27 cellular contexts compared by ENCODE assay signal in the genomic region with DNA sequence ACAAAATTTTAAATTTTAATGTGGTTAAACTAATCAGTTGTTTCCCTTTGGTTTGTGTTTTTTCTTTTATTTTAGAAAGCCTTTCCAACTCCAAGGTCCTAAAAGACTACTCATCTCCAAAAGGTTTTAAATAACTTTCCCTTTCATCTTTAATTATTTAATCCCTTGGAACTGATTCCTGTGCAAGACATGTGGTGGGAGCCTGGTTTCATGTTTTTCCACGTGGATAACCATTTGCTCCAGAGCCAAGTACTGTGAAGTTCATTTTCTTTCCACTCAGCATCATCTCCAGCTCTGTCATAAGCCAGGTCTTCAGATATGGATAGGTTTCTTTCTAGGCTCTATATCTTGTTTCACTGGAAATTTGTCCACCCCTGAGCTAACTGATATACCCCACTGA. TPM values are rescaled to one million over a fixed set of nuclear protein-coding genes. Genes with fewer than 3 reads are reported as not detected.
DNase-seq lines count a peak whose midpoint lies in the region; TF ChIP-seq lines count a peak whose summit lies in the region.
"Had no signal": no experiment of that assay in that cellular context is flagged by ENCODE, and none has a peak within 500 bp of the region (broad histone marks: within the 10 kb centered on the region; RNA-seq: fewer than 3 reads in every experiment).

No MANE protein-coding gene starts in this region.

- in situ Hi-C loops in astrocyte of the spinal cord (cut with HindIII; ENCODE audit: low sequenced_read_pairs) = no loop called here

- peaks cover 7 to 9% (median 7%) of the 10 kb centered on the region in 3 donors for H3K36me3 ChIP-seq in skeletal muscle tissue (ENCODE audit: control insufficient read depth in 3 of 3, insufficient read depth in 3 of 3, low read length in 3 of 3)
- H3K36me3 ChIP-seq: BLaER1 treated with 17β-estradiol and CSF1 and Interleukin-3, amounts not matched to agents 10 nM and 100 nM; pancreas; transverse colon; WERI-Rb-1 had no signal

- H3K4me1 ChIP-seq in skeletal muscle tissue (ENCODE audit: control insufficient read depth in 3 of 3, insufficient read depth in 3 of 3, low read length in 3 of 3) = peaks cover 15 to 27% (median 26%) of the 10 kb centered on the region in 3 donors
- H3K4me1 ChIP-seq: BLaER1 treated with 17β-estradiol and CSF1 and Interleukin-3, amounts not matched to agents 10 nM and 100 nM had no signal

- H3K27ac ChIP-seq in skeletal muscle tissue (ENCODE audit: low read depth, low read length) (peak overlapping the region; percentile 80), substantia nigra (ENCODE audit: low read depth, low read length, poor library complexity, severe bottlenecking) (no peak overlapping the region)
- H3K27ac ChIP-seq: BLaER1 treated with 17β-estradiol and CSF1 and Interleukin-3, amounts not matched to agents 10 nM and 100 nM; pancreas; WERI-Rb-1 had no signal

- H3K4me3 ChIP-seq in astrocyte of the spinal cord (ENCODE audit: low read depth, low read length) = no peak overlapping the region
- no peak overlapping the region for H3K4me3 ChIP-seq in foreskin fibroblast (ENCODE audit: low read depth in 1 of 2, low read length in 2 of 2)
- H3K4me3 ChIP-seq in skeletal muscle tissue (ENCODE audit: low read length in 3 of 3) = no peak overlapping the region
- H3K4me3 ChIP-seq: BLaER1 treated with 17β-estradiol and CSF1 and Interleukin-3, amounts not matched to agents 10 nM and 100 nM; mucosa of descending colon; pancreas; transverse colon had no signal

- no peaks in the 10 kb centered on the region for H3K27me3 ChIP-seq in skeletal muscle tissue (ENCODE audit: control insufficient read depth in 3 of 3, insufficient read depth in 3 of 3, low read length in 3 of 3)
- H3K27me3 ChIP-seq: BLaER1 treated with 17β-estradiol and CSF1 and Interleukin-3, amounts not matched to agents 10 nM and 100 nM; pancreas; transverse colon had no signal

- peak; percentile 63 for DNase-seq in M059J (ENCODE audit: low read depth)
- DNase-seq in astrocyte of the spinal cord (ENCODE audit: low read depth, low spot score) = peak; percentile 62
- peak; percentile 41 to 67 for DNase-seq in foreskin fibroblast
- DNase-seq in NCI-H1417 (lab: John Stamatoyannopoulos, UW) = no peak
- no peak for DNase-seq in substantia nigra (lab: John Stamatoyannopoulos, UW)
- DNase-seq in NOMO-1 treated with DMSO at 0.1 percent for 48 hours (lab: John Stamatoyannopoulos, UW; ENCODE audit: unreplicated experiment) = no peak
- DNase-seq: activated CD4-positive, alpha-beta T cell treated with anti-CD3 and anti-CD28 coated beads for 4 hours; amygdala; caudate nucleus; COR-L47; effector memory CD8-positive, alpha-beta T cell; H7; immature natural killer cell; Kasumi-1; left colon; mucosa of descending colon; NCI-H2107; NCI-H82; pancreas; right cardiac atrium; RPMI8226; stimulated activated CD4-positive, alpha-beta T cell treated with anti-CD3 and anti-CD28 coated beads, Interleukin-4, amount 100 ng/mL, for 1 hour; T1000; transverse colon; WERI-Rb-1 had no signal

- no peak overlapping the region for H3K9ac ChIP-seq in skeletal muscle tissue (ENCODE audit: low read depth in 1 of 3, low read length in 3 of 3)
- H3K9ac ChIP-seq: BLaER1 treated with 17β-estradiol and CSF1 and Interleukin-3, amounts not matched to agents 10 nM and 100 nM had no signal

- peaks cover 0 to 2% (median 0%) of the 10 kb centered on the region in 3 donors for H3K9me3 ChIP-seq in skeletal muscle tissue (ENCODE audit: control insufficient read depth in 3 of 3, low read length in 3 of 3)
- H3K9me3 ChIP-seq: BLaER1 treated with 17β-estradiol and CSF1 and Interleukin-3, amounts not matched to agents 10 nM and 100 nM; mucosa of descending colon; pancreas; transverse colon had no signal

- TF ChIP-seq CTCF in astrocyte of the spinal cord (IDR thresholded peaks at IDR 0.05; ENCODE audit: low read depth, low read length) (no peak), foreskin fibroblast (IDR thresholded peaks at IDR 0.05; ENCODE audit: low read depth, low read length) (no peak)

RNA-seq across cellular contexts. Expression of a gene that starts 16.7 kb away (rescaled TPM):
- 15.9 and 18.1 TPM in 2 replicates for total RNA-seq in M059J (2014; rRNA removed; shearing (Covaris generic))
- total RNA-seq in skeletal muscle tissue = 218 TPM

Comparison
In these comparisons a context has a peak if more than half of its experiments do, and no peak if none do; other contexts are left out.
1. DNase-seq: peak in M059J (single experiment), astrocyte of the spinal cord (single experiment) and foreskin fibroblast (2 of 2); none in NCI-H1417 (0 of 3), substantia nigra (0 of 49) and NOMO-1 treated with DMSO at 0.1 percent for 48 hours (single experiment).
2. RNA of a gene that starts 16.7 kb away (total RNA-seq): 218 TPM in skeletal muscle tissue (single experiment); 15.9 to 18.1 TPM in M059J; every median in the first group is over 10 times any median in the second.